In genomic region chr1:234758851-234759250, GRCh38 we compare ENCODE assay signal across 15 cellular contexts.
DNase-seq lines count a peak whose midpoint lies in the region; ATAC-seq and TF ChIP-seq lines count a peak whose summit lies in the region.
"Had no signal": no experiment of that assay in that cellular context is flagged by ENCODE, and none has a peak within 500 bp of the region (broad histone marks: within the 10 kb centered on the region; RNA-seq: fewer than 3 reads in every experiment).

No MANE protein-coding gene starts in this region.

- H3K4me2 ChIP-seq in neuronal stem cell (ENCODE audit: insufficient read depth, low read length, poor library complexity, severe bottlenecking) (no peak overlapping the region), smooth muscle cell (no peak overlapping the region)

- peaks cover 50% of the 10 kb centered on the region for H3K4me1 Mint-ChIP-seq in activated naive CD8-positive, alpha-beta T cell (ENCODE audit: low read depth)
- peaks cover 12% of the 10 kb centered on the region for H3K4me1 Mint-ChIP-seq in mesothelial cell of epicardium

- H3K36me3 ChIP-seq in Panc1 (ENCODE audit: control insufficient read depth, insufficient read depth, low read length) (no peaks in the 10 kb centered on the region), neuronal stem cell (replicated peaks in 1 of 2; ENCODE audit: control insufficient read depth in 2 of 2, insufficient read depth in 2 of 2, low read length in 2 of 2) (no peaks in the 10 kb centered on the region), smooth muscle cell (ENCODE audit: low read depth) (no peaks in the 10 kb centered on the region)
- H3K36me3 ChIP-seq: HAP-1 had no signal

- BruUV-seq in Panc1 (replicated peaks; lab: Mats Ljungman, UMichigan): no TSS peak

- H2BK5ac ChIP-seq in neuronal stem cell (ENCODE audit: low read length): no peak overlapping the region

- TF ChIP-seq CTCF in Panc1 (IDR thresholded peaks at IDR 0.05) (no peak), mesothelial cell of epicardium (IDR thresholded peaks at IDR 0.05; ENCODE audit: unreplicated experiment) (no peak), dorsolateral prefrontal cortex (IDR thresholded peaks at IDR 0.05 in 54 of 56, conservative IDR thresholded peaks at IDR 0.05 in 2 of 56; ENCODE audit: low read depth in 1 of 56, partially characterized antibody in 56 of 56) (no peak), smooth muscle cell (IDR thresholded peaks at IDR 0.05; ENCODE audit: borderline replicate concordance, insufficient read depth, poor library complexity, severe bottlenecking) (no peak)

- H3K27me3 Mint-ChIP-seq in activated naive CD8-positive, alpha-beta T cell: no peaks in the 10 kb centered on the region
- no peaks in the 10 kb centered on the region for H3K27me3 Mint-ChIP-seq in mesothelial cell of epicardium (ENCODE audit: low read depth)

- H3K79me1 ChIP-seq in neuronal stem cell (ENCODE audit: low read depth, low read length): no peaks in the 10 kb centered on the region

- intact Hi-C loops in Panc1 (cut with micrococcal nuclease; ENCODE audit: unreplicated experiment) (no loop called here), dorsolateral prefrontal cortex (cut with DNase I) (loop anchor here in 1 of 2 donors (5.0 kb wide), 2 partner anchors 73 to 103 kb away; no protein-coding TSS in a partner anchor)

- peak overlapping the region; percentile 86 for H3K27ac Mint-ChIP-seq in activated naive CD8-positive, alpha-beta T cell
- H3K27ac Mint-ChIP-seq in mesothelial cell of epicardium: no peak overlapping the region

- POLR2A ChIA-PET in Panc1 (lab: Charles Lee): interaction anchor here (0.7 kb wide), 1 partner anchor 64 kb away, joined by 23 read pairs; no protein-coding TSS in a partner anchor

- H3K9me3 ChIP-seq in Panc1 (ENCODE audit: control insufficient read depth, insufficient read depth, low read depth, low read length) (no peaks in the 10 kb centered on the region), neuronal stem cell (replicated peaks in 1 of 2; ENCODE audit: control insufficient read depth in 2 of 2, insufficient read depth in 1 of 2, low read depth in 1 of 2, low read length in 2 of 2) (no peaks in the 10 kb centered on the region), smooth muscle cell (replicated peaks; ENCODE audit: low read depth) (no peaks in the 10 kb centered on the region)
- H3K9me3 ChIP-seq: HAP-1 had no signal

- no peaks in the 10 kb centered on the region for H3F3A ChIP-seq in smooth muscle cell (ENCODE audit: low read depth)

- no peak overlapping the region for H3K14ac ChIP-seq in neuronal stem cell (ENCODE audit: low read length)

- H2AFZ ChIP-seq in neuronal stem cell (ENCODE audit: low read length): no peak overlapping the region
- no peak overlapping the region for H2AFZ ChIP-seq in smooth muscle cell (ENCODE audit: low read depth)

- H2BK120ac ChIP-seq in neuronal stem cell (ENCODE audit: low read depth, low read length): no peak overlapping the region

- H3K27ac ChIP-seq in Panc1 (ENCODE audit: low read length) (peak overlapping the region; percentile 76; the same call in 1 of the 2 replicates), neuronal stem cell (replicated peaks; ENCODE audit: low read length) (no peak overlapping the region), dorsolateral prefrontal cortex (no peak overlapping the region), smooth muscle cell (ENCODE audit: low read depth) (no peak overlapping the region)
- H3K27ac ChIP-seq: coronary artery had no signal

- in situ Hi-C loops in Panc1 (cut with HindIII; ENCODE audit: low pct_unique_long_range_greater_than_20kb, low sequenced_read_pairs): no loop called here

- no peak overlapping the region for H3K23ac ChIP-seq in neuronal stem cell (ENCODE audit: low read depth, low read length, poor library complexity)

- H2BK12ac ChIP-seq in neuronal stem cell (ENCODE audit: low read length): no peak overlapping the region

- H3K36me3 Mint-ChIP-seq in activated naive CD8-positive, alpha-beta T cell: no peaks in the 10 kb centered on the region
- H3K36me3 Mint-ChIP-seq in mesothelial cell of epicardium: no peaks in the 10 kb centered on the region

- no peak overlapping the region for H3K18ac ChIP-seq in neuronal stem cell (ENCODE audit: low read length)

- no peaks in the 10 kb centered on the region for H3K9me3 Mint-ChIP-seq in activated naive CD8-positive, alpha-beta T cell (ENCODE audit: low read depth)
- no peaks in the 10 kb centered on the region for H3K9me3 Mint-ChIP-seq in mesothelial cell of epicardium

- no peak overlapping the region for H4K91ac ChIP-seq in neuronal stem cell (ENCODE audit: low read depth, low read length, poor library complexity)

- no CpG with 5 or more reads among the region's 11 CpGs for WGBS in neuronal stem cell (ENCODE audit: extremely low coverage in 2 of 2, insufficient read length in 2 of 2, insufficient replicate concordance in 1 of 2), 2 donors
- 77% methylated on average over 11 of the region's 11 CpGs for WGBS in smooth muscle cell (ENCODE audit: low lambda C conversion rate)

- peak overlapping the region; percentile 9 for H2AK5ac ChIP-seq in neuronal stem cell (ENCODE audit: low read depth, low read length)

- peaks cover 10% of the 10 kb centered on the region for H3K4me1 ChIP-seq in Panc1 (ENCODE audit: control insufficient read depth, insufficient read depth, low read length)
- peaks cover 7 to 9% of the 10 kb centered on the region in 2 donors for H3K4me1 ChIP-seq in neuronal stem cell (ENCODE audit: control insufficient read depth in 2 of 2, insufficient read depth in 1 of 2, low read depth in 1 of 2, low read length in 2 of 2)
- no peaks in the 10 kb centered on the region for H3K4me1 ChIP-seq in smooth muscle cell (ENCODE audit: low read depth)
- H3K4me1 ChIP-seq: HAP-1 had no signal

- H4K8ac ChIP-seq in neuronal stem cell (ENCODE audit: low read depth, low read length): no peak overlapping the region

- DNase-seq in ELR (ENCODE audit: low read depth) (peak; percentile 47), Panc1 (ENCODE audit: low read depth, low spot score) (no peak), neuronal stem cell (ENCODE audit: low spot score) (no peak), mesothelial cell of epicardium (ENCODE audit: low spot score in 2 of 2, unreplicated experiment in 2 of 2) (no peak), dorsolateral prefrontal cortex (no peak), smooth muscle cell (lab: John Stamatoyannopoulos, UW; ENCODE audit: unreplicated experiment) (no peak)
- DNase-seq: foreskin melanocyte; kidney glomerular epithelial cell; NCI-H2081; NK-92 treated with Interleukin-12 subunit alpha and Interleukin-12 subunit beta, amount 100 ng/mL, for 24 hours; SW 1271 had no signal

- H3K79me2 ChIP-seq in smooth muscle cell (ENCODE audit: low read depth): no peaks in the 10 kb centered on the region

- CTCF ChIA-PET in Panc1 (lab: Charles Lee): no interaction called here

- H3K27me3 ChIP-seq in Panc1 (ENCODE audit: control insufficient read depth, insufficient read depth, low read length) (no peaks in the 10 kb centered on the region), neuronal stem cell (ENCODE audit: control insufficient read depth in 3 of 3, insufficient read depth in 3 of 3, low read depth in 1 of 3, low read length in 3 of 3) (no peaks in the 10 kb centered on the region), dorsolateral prefrontal cortex (no peaks in the 10 kb centered on the region), smooth muscle cell (ENCODE audit: low read depth) (no peaks in the 10 kb centered on the region)

- no peaks in the 10 kb centered on the region for H4K20me1 ChIP-seq in smooth muscle cell (ENCODE audit: low read depth)

- peak overlapping the region; percentile 40 for H2BK15ac ChIP-seq in neuronal stem cell (ENCODE audit: low read length)

- ATAC-seq in Panc1: no peak

- H3K4me3 ChIP-seq in Panc1 (ENCODE audit: low read depth in 2 of 2, low read length in 2 of 2) (no peak overlapping the region), neuronal stem cell (ENCODE audit: low read length in 2 of 2) (no peak overlapping the region), dorsolateral prefrontal cortex (no peak overlapping the region), smooth muscle cell (no peak overlapping the region)
- H3K4me3 ChIP-seq: coronary artery, HAP-1 had no signal

- H3K4ac ChIP-seq in neuronal stem cell (ENCODE audit: low read length): no peak overlapping the region

- peak overlapping the region; percentile 55 for H3K4me3 Mint-ChIP-seq in activated naive CD8-positive, alpha-beta T cell
- no peak overlapping the region for H3K4me3 Mint-ChIP-seq in mesothelial cell of epicardium
- H3K4me3 Mint-ChIP-seq: neural crest cell had no signal

- H3K9ac ChIP-seq in neuronal stem cell (ENCODE audit: low read depth, low read length, poor library complexity): no peak overlapping the region
- H3K9ac ChIP-seq in smooth muscle cell (ENCODE audit: low read depth): no peak overlapping the region
